Comparison of ENCODE assay signal across 8 cellular contexts in the genomic region with DNA sequence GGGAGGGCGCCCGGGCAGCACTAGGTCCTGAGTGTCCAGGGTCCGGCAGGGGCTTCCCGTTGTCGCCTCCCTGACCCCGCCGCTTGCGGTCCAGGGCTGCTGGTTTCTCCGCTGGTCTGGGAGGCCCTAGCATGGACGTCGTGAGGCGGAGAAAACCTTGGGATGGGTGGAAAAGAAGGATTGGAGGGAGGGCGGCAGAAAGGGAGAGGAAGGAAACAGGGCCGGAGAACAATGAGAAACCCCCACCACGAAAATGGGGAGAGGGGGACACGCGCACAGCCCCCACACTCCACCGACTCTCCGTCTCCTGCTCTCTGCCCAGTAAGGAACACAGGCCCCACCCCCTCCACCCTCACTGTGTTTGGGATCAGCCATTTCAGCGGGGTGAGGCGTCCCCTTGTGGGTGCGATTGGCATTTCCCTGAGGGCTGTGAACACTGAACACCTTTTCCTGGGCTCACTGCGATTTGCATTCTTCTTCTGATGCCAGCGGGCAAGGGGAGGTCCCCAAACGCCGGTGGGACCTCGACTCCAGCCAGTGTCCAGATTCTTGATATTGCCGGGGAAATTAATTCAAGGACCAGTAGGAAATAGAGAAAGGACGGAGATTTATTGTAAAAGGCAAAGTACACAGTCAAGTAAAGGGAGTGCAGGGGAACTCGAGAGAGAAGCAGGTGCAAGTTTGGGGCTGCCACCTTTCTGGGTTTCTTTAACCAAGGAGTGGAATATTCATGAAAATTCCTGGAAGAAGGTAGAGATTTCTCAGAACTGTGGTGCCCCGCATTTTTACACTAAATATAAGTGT. TPM values are rescaled to one million over a fixed set of nuclear protein-coding genes. Genes with fewer than 3 reads are reported as not detected.
DNase-seq lines count a peak whose midpoint lies in the region; ATAC-seq and TF ChIP-seq lines count a peak whose summit lies in the region.

No MANE protein-coding gene starts in this region.

- peaks cover 16% of the 10 kb centered on the region for H3K4me1 ChIP-seq in neuron (ENCODE audit: insufficient read depth, low read length)
- H3K4me1 ChIP-seq in subcutaneous abdominal adipose tissue (ENCODE audit: control insufficient read depth in 5 of 5, insufficient read depth in 5 of 5, low read length in 5 of 5), result peaks cover 4 to 35% (median 29%) of the 10 kb centered on the region in 5 donors

- POLR2A ChIA-PET in RWPE1 (lab: Yijun Ruan, JAX; ENCODE audit: low non-redundant PET), result no interaction called here

- peaks cover 40% of the 10 kb centered on the region for H3K27me3 ChIP-seq in neuron (ENCODE audit: insufficient read depth, low read length)
- H3K27me3 ChIP-seq in subcutaneous abdominal adipose tissue (ENCODE audit: control insufficient read depth in 5 of 5, insufficient read depth in 4 of 5, low read length in 5 of 5), result peaks cover 4 to 20% (median 7%) of the 10 kb centered on the region in 5 donors

- peak overlapping the region; percentile 28 for H3K4me3 ChIP-seq in Jurkat, Clone E6-1 (ENCODE audit: low read length)
- peak overlapping the region; percentile 47 for H3K4me3 ChIP-seq in neuron (ENCODE audit: low read length)
- peak overlapping the region; percentile 67 to 85 (median 70) for H3K4me3 ChIP-seq in subcutaneous abdominal adipose tissue (ENCODE audit: low read depth in 1 of 5, low read length in 5 of 5)

- H3K27ac ChIP-seq in RWPE1 (peak overlapping the region; percentile 36), subcutaneous abdominal adipose tissue (ENCODE audit: low read depth, low read length) (no peak overlapping the region)

- peak; percentile 84 for DNase-seq in GM03348 (ENCODE audit: low spot score)
- peak; percentile 61 for DNase-seq in Jurkat, Clone E6-1 (ENCODE audit: low read depth, low spot score)
- DNase-seq in RWPE1 (ENCODE audit: low spot score), result peak; percentile 73
- peak; percentile 60 for DNase-seq in activated T-helper 9 cell treated with anti-CD3 and anti-CD28 coated beads, Interleukin-2, amount 50 U/mL, for 16 hours (ENCODE audit: low read depth)
- DNase-seq in foreskin melanocyte, result peak; percentile 50

- CTCF ChIA-PET in RWPE1 (lab: Yijun Ruan, JAX), result interaction anchor here (0.9 kb wide), 1 partner anchor 75 kb away, joined by 3 read pairs; no protein-coding TSS in a partner anchor

- H3K36me3 ChIP-seq in neuron (ENCODE audit: insufficient read depth, low read length) (no peaks in the 10 kb centered on the region), subcutaneous abdominal adipose tissue (ENCODE audit: control insufficient read depth in 5 of 5, insufficient read depth in 5 of 5, low read length in 5 of 5) (no peaks in the 10 kb centered on the region)

- ATAC-seq in GM18511 (IDR thresholded peaks at IDR 0.05; ENCODE audit: unreplicated experiment), result no peak

- peak overlapping the region; percentile 74 for H2AFZ ChIP-seq in neuron (ENCODE audit: low read depth, low read length)

- peak overlapping the region in 4 of 5 donors; percentile 56 to 77 (median 64) for H3K9ac ChIP-seq in subcutaneous abdominal adipose tissue (ENCODE audit: low read length in 5 of 5)

- peaks cover 3% of the 10 kb centered on the region for H3K9me3 ChIP-seq in neuron (ENCODE audit: low read length)
- H3K9me3 ChIP-seq in subcutaneous abdominal adipose tissue (ENCODE audit: control insufficient read depth in 5 of 5, low read length in 5 of 5), result no peaks in the 10 kb centered on the region

- TF ChIP-seq CTCF in RWPE1 (conservative IDR thresholded peaks at IDR 0.05; ENCODE audit: low read depth), result peak; percentile 94

RNA-seq across cellular contexts. Expression of a gene that starts 3.3 kb away (rescaled TPM):
- polyA plus RNA-seq in Jurkat, Clone E6-1 (2012; ENCODE audit: insufficient read depth, insufficient read length), result 1.6 TPM

RNA-seq across cellular contexts. Expression of a gene that starts 15.6 kb away (rescaled TPM):
- 17.5 TPM for polyA plus RNA-seq in Jurkat, Clone E6-1 (2012; ENCODE audit: insufficient read depth, insufficient read length)

RNA-seq across cellular contexts. Expression of a gene that starts 28.3 kb away (rescaled TPM):
- not detected for polyA plus RNA-seq in Jurkat, Clone E6-1 (2012; ENCODE audit: insufficient read depth, insufficient read length)

RNA-seq across cellular contexts. Expression of a gene that starts 37.6 kb away (rescaled TPM):
- polyA plus RNA-seq in Jurkat, Clone E6-1 (2012; ENCODE audit: insufficient read depth, insufficient read length), result 8.6 TPM
